In genomic region chr20:45968081-45968671, GRCh38 we compare ENCODE assay signal across 1 cellular context.
TF ChIP-seq lines count a peak whose summit lies in the region.

No MANE protein-coding gene starts in this region.

TF ChIP-seq in K562, 482 proteins besides CTCF, POLR2A, EP300 and RAD21:
- TF ChIP-seq C11orf30 (IDR thresholded peaks at IDR 0.05; ENCODE audit: low read depth): peak; percentile 78
- TF ChIP-seq MAFK (IDR thresholded peaks at IDR 0.05; ENCODE audit: low read length): peak; percentile 76
- no peak for TF ChIP-seq HDAC1 (IDR thresholded peaks at IDR 0.05)
- no peak for TF ChIP-seq ATF7 (IDR thresholded peaks at IDR 0.05)
- TF ChIP-seq STAT5A (IDR thresholded peaks at IDR 0.05; ENCODE audit: borderline replicate concordance, low read length): no peak
- TF ChIP-seq SIN3A (IDR thresholded peaks at IDR 0.05; ENCODE audit: borderline replicate concordance in 2 of 2, control insufficient read depth in 1 of 2, low read depth in 2 of 2, low read length in 2 of 2): no peak
- peak; percentile 70 for TF ChIP-seq MAFG (tag; conservative IDR thresholded peaks at IDR 0.05)
- TF ChIP-seq MAFF (IDR thresholded peaks at IDR 0.05; ENCODE audit: low read length): peak; percentile 68
- TF ChIP-seq ZNF316 (IDR thresholded peaks at IDR 0.05): peak; percentile 82
- TF ChIP-seq CEBPZ (IDR thresholded peaks at IDR 0.05; ENCODE audit: borderline replicate concordance, low read depth, low read length): no peak
